1 cellular context compared by ENCODE assay signal in the genomic region with DNA sequence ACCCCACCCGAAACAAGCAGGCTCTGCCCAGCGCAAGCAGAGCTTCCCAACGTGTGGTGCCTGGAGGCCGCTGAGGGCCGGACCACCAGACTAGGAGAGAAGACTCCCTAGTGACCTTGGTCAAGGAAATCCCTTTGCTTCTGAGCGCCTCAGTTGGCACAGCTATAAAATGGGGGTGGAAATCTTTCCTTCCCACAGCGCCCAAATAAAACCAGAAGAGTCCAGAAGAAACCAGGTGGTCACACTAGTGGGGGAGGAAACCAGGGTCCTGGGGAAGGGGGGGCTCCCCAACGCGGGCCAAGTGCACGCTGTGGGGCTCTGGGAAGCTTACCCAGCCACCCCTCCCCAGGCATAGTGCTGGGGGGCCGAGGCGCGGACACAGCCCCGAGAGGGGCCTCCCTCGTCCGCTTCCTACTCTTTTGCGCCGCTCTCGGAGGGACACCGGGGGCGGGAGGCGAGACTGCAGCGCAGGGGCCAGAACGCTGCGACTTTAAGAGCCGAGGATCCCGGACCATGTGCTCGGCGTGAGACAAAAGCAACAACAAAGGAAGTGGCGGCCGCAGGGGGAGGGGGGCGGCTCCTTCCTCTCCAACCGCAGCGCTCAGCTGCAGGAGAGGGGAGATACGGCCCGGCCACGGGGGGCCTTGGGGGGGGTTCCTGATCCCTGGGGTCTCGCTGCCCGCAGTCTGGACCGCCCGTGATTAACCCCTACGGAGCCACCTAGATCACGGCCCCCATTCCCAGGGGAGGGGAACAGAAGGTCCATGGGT.
A peak's percentile ranks its signal among the peaks of the same experiment; 100 is the strongest.
TF ChIP-seq lines count a peak whose summit lies in the region.

No MANE protein-coding gene starts in this region.

TF ChIP-seq in K562, 482 proteins besides CTCF, POLR2A, EP300 and RAD21 (continued from another document and continues in another):
- TF ChIP-seq, protein P1, sequence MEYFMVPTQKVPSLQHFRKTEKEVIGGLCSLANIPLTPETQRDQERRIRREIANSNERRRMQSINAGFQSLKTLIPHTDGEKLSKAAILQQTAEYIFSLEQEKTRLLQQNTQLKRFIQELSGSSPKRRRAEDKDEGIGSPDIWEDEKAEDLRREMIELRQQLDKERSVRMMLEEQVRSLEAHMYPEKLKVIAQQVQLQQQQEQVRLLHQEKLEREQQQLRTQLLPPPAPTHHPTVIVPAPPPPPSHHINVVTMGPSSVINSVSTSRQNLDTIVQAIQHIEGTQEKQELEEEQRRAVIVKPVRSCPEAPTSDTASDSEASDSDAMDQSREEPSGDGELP (CRISPR knock-in tag; IDR thresholded peaks at IDR 0.05; ENCODE audit: borderline replicate concordance): peak; percentile 86
- TF ChIP-seq ETV1 (tag; conservative IDR thresholded peaks at IDR 0.05; ENCODE audit: low read depth) (peak; percentile 49), MEF2A (IDR thresholded peaks at IDR 0.05; ENCODE audit: control insufficient read depth, low read depth, low read length) (no peak), IFI16 (CRISPR knock-in tag; IDR thresholded peaks at IDR 0.05) (no peak), ATF7 (IDR thresholded peaks at IDR 0.05) (no peak), MGA (IDR thresholded peaks at IDR 0.05) (peak; percentile 43; the same call in 1 of the 2 replicates), KAT7 (CRISPR knock-in tag; IDR thresholded peaks at IDR 0.05; ENCODE audit: borderline replicate concordance) (no peak), DLX4 (CRISPR knock-in tag; IDR thresholded peaks at IDR 0.05) (no peak), TCF3 (CRISPR knock-in tag; IDR thresholded peaks at IDR 0.05) (no peak), MIER1 (IDR thresholded peaks at IDR 0.05; ENCODE audit: low read depth) (no peak), HNRNPL (IDR thresholded peaks at IDR 0.05; ENCODE audit: low read depth, low read length) (no peak), U2AF1 (optimal IDR thresholded peaks at IDR 0.05; ENCODE audit: low read depth, low read length) (no peak), ZNF3 (CRISPR knock-in tag; IDR thresholded peaks at IDR 0.05) (no peak), ZNF282 (CRISPR knock-in tag; IDR thresholded peaks at IDR 0.05) (no peak), SREBF2 (CRISPR knock-in tag; IDR thresholded peaks at IDR 0.05) (no peak), SRSF1 (IDR thresholded peaks at IDR 0.05; ENCODE audit: low read depth, low read length) (no peak), ZBTB5 (IDR thresholded peaks at IDR 0.05) (no peak), RBFOX2 (IDR thresholded peaks at IDR 0.05; ENCODE audit: low read depth, low read length) (peak; percentile 77), USF1 (CRISPR knock-in tag; IDR thresholded peaks at IDR 0.05) (peak; percentile 44; the same call in 1 of the 2 replicates), HDAC1 (IDR thresholded peaks at IDR 0.05) (peak in 1 of 2 experiments; percentile 90; a peak in 2 of 4 replicates)
- TF ChIP-seq, protein P2, sequence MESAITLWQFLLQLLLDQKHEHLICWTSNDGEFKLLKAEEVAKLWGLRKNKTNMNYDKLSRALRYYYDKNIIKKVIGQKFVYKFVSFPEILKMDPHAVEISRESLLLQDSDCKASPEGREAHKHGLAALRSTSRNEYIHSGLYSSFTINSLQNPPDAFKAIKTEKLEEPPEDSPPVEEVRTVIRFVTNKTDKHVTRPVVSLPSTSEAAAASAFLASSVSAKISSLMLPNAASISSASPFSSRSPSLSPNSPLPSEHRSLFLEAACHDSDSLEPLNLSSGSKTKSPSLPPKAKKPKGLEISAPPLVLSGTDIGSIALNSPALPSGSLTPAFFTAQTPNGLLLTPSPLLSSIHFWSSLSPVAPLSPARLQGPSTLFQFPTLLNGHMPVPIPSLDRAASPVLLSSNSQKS (CRISPR knock-in tag; IDR thresholded peaks at IDR 0.05): no peak
- TF ChIP-seq, protein P3, sequence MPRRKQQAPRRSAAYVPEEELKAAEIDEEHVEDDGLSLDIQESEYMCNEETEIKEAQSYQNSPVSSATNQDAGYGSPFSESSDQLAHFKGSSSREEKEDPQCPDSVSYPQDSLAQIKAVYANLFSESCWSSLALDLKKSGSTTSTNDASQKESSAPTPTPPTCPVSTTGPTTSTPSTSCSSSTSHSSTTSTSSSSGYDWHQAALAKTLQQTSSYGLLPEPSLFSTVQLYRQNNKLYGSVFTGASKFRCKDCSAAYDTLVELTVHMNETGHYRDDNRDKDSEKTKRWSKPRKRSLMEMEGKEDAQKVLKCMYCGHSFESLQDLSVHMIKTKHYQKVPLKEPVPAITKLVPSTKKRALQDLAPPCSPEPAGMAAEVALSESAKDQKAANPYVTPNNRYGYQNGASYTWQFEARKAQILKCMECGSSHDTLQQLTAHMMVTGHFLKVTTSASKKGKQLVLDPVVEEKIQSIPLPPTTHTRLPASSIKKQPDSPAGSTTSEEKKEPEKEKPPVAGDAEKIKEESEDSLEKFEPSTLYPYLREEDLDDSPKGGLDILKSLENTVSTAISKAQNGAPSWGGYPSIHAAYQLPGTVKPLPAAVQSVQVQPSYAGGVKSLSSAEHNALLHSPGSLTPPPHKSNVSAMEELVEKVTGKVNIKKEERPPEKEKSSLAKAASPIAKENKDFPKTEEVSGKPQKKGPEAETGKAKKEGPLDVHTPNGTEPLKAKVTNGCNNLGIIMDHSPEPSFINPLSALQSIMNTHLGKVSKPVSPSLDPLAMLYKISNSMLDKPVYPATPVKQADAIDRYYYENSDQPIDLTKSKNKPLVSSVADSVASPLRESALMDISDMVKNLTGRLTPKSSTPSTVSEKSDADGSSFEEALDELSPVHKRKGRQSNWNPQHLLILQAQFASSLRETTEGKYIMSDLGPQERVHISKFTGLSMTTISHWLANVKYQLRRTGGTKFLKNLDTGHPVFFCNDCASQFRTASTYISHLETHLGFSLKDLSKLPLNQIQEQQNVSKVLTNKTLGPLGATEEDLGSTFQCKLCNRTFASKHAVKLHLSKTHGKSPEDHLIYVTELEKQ (CRISPR knock-in tag; IDR thresholded peaks at IDR 0.05): no peak
- TF ChIP-seq, protein P4, sequence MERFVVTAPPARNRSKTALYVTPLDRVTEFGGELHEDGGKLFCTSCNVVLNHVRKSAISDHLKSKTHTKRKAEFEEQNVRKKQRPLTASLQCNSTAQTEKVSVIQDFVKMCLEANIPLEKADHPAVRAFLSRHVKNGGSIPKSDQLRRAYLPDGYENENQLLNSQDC (CRISPR knock-in tag; IDR thresholded peaks at IDR 0.05): no peak
